In genomic region chr22:23560215-23560614, GRCh38 we compare ENCODE assay signal across 13 cellular contexts. TPM values are rescaled to one million over a fixed set of nuclear protein-coding genes. Genes with fewer than 3 reads are reported as not detected.
"Had no signal": no experiment of that assay in that cellular context is flagged by ENCODE, and none has a peak within 500 bp of the region (broad histone marks: within the 10 kb centered on the region; RNA-seq: fewer than 3 reads in every experiment).

No MANE protein-coding gene starts in this region.

RNA-seq across cellular contexts. Expression of gene IGLL1, which starts 19.9 kb away (rescaled TPM):
- total RNA-seq: subcutaneous adipose tissue, suprapubic skin, temporal lobe, thoracic aorta, thyroid gland, tibial nerve, transverse colon, upper lobe of left lung, upper lobe of right lung, ureter, urinary bladder, vagina had no signal
- polyA plus RNA-seq: stomach, urinary bladder had no signal
